Comparison of ENCODE assay signal across 1 cellular context in the genomic region with DNA sequence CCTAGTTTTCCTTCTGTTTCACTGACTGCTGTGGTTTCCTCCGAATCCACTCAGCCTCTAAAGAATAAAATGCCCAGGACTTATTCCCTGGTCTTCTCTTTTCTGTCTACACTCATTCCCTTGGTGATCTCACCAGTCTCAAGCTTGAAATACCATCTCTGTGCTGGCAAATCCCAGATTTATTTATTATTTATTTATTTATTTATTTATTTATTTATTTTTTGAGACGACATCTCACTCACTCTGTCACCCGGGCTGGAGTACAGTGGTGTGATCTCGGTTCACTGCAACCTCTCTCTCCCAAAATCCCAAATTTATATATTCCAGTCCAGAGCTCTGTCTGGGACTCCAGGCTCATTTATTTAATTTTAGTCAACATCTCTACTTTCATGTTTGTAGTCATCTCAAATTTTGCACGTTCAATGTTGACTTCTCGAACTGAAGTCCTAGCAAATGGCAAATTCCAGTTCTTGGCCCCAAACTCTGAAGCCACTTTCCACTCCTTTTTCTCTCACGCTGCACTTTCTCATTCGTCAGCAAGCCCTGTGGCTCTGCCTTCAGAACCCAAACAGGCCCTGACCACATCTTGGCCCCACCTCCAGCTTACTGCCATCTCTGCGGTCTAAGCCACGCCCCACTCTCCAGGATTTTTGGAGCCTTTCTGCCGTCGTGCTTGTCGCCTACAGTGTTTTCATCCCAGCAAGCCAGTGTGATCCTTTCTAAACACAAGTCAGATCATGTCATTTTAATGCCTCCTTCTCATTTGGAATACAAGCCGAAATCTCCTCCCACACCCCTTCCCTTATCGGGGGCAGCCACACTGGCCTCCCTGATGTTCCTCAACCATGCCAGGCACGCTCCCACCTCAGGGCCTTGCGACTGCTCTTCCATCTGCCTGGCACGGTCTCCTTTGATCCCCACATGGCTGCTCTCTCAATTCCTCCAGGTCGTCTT.
A peak's percentile ranks its signal among the peaks of the same experiment; 100 is the strongest.
TF ChIP-seq lines count a peak whose summit lies in the region.

No MANE protein-coding gene starts in this region.

TF ChIP-seq in HEK293, 187 proteins besides CTCF, POLR2A, EP300 and RAD21 (continued from another document and continues in another):
- TF ChIP-seq, protein P1, sequence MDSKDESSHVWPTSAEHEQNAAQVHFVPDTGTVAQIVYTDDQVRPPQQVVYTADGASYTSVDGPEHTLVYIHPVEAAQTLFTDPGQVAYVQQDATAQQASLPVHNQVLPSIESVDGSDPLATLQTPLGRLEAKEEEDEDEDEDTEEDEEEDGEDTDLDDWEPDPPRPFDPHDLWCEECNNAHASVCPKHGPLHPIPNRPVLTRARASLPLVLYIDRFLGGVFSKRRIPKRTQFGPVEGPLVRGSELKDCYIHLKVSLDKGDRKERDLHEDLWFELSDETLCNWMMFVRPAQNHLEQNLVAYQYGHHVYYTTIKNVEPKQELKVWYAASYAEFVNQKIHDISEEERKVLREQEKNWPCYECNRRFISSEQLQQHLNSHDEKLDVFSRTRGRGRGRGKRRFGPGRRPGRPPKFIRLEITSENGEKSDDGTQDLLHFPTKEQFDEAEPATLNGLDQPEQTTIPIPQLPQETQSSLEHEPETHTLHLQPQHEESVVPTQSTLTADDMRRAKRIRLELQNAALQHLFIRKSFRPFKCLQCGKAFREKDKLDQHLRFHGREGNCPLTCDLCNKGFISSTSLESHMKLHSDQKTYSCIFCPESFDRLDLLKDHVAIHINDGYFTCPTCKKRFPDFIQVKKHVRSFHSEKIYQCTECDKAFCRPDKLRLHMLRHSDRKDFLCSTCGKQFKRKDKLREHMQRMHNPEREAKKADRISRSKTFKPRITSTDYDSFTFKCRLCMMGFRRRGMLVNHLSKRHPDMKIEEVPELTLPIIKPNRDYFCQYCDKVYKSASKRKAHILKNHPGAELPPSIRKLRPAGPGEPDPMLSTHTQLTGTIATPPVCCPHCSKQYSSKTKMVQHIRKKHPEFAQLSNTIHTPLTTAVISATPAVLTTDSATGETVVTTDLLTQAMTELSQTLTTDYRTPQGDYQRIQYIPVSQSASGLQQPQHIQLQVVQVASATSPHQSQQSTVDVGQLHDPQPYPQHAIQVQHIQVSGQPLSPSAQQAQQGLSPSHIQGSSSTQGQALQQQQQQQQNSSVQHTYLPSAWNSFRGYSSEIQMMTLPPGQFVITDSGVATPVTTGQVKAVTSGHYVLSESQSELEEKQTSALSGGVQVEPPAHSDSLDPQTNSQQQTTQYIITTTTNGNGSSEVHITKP (tag by site-specific recombination; IDR thresholded peaks at IDR 0.05), result peak; percentile 62
- TF ChIP-seq ZNF341 (tag by site-specific recombination; IDR thresholded peaks at IDR 0.05; ENCODE audit: low read depth), result peak; percentile 63; the same call in 1 of the 2 replicates
- TF ChIP-seq ZNF423 (tag by site-specific recombination; IDR thresholded peaks at IDR 0.05), result no peak
- no peak for TF ChIP-seq SCRT1 (tag by site-specific recombination; IDR thresholded peaks at IDR 0.05; ENCODE audit: borderline replicate concordance)
- peak; percentile 52; the same call in 1 of the 2 replicates for TF ChIP-seq ZNF791 (tag by site-specific recombination; IDR thresholded peaks at IDR 0.05)
- 0 out of 2 replicates have a peak, but pooled peaks have one; percentile 35 for TF ChIP-seq OVOL3 (tag by site-specific recombination; IDR thresholded peaks at IDR 0.05)
- TF ChIP-seq ZNF660 (tag by site-specific recombination; IDR thresholded peaks at IDR 0.05), result no peak
- TF ChIP-seq, protein P2, sequence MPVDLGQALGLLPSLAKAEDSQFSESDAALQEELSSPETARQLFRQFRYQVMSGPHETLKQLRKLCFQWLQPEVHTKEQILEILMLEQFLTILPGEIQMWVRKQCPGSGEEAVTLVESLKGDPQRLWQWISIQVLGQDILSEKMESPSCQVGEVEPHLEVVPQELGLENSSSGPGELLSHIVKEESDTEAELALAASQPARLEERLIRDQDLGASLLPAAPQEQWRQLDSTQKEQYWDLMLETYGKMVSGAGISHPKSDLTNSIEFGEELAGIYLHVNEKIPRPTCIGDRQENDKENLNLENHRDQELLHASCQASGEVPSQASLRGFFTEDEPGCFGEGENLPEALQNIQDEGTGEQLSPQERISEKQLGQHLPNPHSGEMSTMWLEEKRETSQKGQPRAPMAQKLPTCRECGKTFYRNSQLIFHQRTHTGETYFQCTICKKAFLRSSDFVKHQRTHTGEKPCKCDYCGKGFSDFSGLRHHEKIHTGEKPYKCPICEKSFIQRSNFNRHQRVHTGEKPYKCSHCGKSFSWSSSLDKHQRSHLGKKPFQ (tag by site-specific recombination; IDR thresholded peaks at IDR 0.05), result peak; percentile 51; the same call in 1 of the 2 replicates
- peak; percentile 56; the same call in 1 of the 2 replicates for TF ChIP-seq ZXDB (tag by site-specific recombination; IDR thresholded peaks at IDR 0.05)
- TF ChIP-seq, protein P3, sequence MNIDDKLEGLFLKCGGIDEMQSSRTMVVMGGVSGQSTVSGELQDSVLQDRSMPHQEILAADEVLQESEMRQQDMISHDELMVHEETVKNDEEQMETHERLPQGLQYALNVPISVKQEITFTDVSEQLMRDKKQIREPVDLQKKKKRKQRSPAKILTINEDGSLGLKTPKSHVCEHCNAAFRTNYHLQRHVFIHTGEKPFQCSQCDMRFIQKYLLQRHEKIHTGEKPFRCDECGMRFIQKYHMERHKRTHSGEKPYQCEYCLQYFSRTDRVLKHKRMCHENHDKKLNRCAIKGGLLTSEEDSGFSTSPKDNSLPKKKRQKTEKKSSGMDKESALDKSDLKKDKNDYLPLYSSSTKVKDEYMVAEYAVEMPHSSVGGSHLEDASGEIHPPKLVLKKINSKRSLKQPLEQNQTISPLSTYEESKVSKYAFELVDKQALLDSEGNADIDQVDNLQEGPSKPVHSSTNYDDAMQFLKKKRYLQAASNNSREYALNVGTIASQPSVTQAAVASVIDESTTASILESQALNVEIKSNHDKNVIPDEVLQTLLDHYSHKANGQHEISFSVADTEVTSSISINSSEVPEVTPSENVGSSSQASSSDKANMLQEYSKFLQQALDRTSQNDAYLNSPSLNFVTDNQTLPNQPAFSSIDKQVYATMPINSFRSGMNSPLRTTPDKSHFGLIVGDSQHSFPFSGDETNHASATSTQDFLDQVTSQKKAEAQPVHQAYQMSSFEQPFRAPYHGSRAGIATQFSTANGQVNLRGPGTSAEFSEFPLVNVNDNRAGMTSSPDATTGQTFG (tag by site-specific recombination; IDR thresholded peaks at IDR 0.05; ENCODE audit: borderline replicate concordance), result no peak
- peak; percentile 49; the same call in 1 of the 2 replicates for TF ChIP-seq ZNF2 (tag by site-specific recombination; IDR thresholded peaks at IDR 0.05)
- TF ChIP-seq ZIC2 (tag by site-specific recombination; IDR thresholded peaks at IDR 0.05), result peak; percentile 59
- TF ChIP-seq TRIM28 (IDR thresholded peaks at IDR 0.05; ENCODE audit: borderline replicate concordance, low read length), result peak; percentile 57; the same call in 1 of the 2 replicates
- TF ChIP-seq ZFP41 (tag by site-specific recombination; IDR thresholded peaks at IDR 0.05; ENCODE audit: borderline replicate concordance), result no peak
- no peak for TF ChIP-seq WT1 (tag by site-specific recombination; IDR thresholded peaks at IDR 0.05)
- no peak; the same call in 1 of the 2 replicates for TF ChIP-seq GLI2 (tag by site-specific recombination; IDR thresholded peaks at IDR 0.05; ENCODE audit: borderline replicate concordance, low read depth)
- TF ChIP-seq, protein P4, sequence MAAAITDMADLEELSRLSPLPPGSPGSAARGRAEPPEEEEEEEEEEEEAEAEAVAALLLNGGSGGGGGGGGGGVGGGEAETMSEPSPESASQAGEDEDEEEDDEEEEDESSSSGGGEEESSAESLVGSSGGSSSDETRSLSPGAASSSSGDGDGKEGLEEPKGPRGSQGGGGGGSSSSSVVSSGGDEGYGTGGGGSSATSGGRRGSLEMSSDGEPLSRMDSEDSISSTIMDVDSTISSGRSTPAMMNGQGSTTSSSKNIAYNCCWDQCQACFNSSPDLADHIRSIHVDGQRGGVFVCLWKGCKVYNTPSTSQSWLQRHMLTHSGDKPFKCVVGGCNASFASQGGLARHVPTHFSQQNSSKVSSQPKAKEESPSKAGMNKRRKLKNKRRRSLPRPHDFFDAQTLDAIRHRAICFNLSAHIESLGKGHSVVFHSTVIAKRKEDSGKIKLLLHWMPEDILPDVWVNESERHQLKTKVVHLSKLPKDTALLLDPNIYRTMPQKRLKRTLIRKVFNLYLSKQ (tag by site-specific recombination; IDR thresholded peaks at IDR 0.05; ENCODE audit: borderline replicate concordance), result 0 out of 2 replicates have a peak, but pooled peaks have one; percentile 44
- no peak for TF ChIP-seq ZNF133 (tag by site-specific recombination; IDR thresholded peaks at IDR 0.05)
- TF ChIP-seq, protein P5, sequence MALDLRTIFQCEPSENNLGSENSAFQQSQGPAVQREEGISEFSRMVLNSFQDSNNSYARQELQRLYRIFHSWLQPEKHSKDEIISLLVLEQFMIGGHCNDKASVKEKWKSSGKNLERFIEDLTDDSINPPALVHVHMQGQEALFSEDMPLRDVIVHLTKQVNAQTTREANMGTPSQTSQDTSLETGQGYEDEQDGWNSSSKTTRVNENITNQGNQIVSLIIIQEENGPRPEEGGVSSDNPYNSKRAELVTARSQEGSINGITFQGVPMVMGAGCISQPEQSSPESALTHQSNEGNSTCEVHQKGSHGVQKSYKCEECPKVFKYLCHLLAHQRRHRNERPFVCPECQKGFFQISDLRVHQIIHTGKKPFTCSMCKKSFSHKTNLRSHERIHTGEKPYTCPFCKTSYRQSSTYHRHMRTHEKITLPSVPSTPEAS (tag by site-specific recombination; IDR thresholded peaks at IDR 0.05), result no peak
- no peak for TF ChIP-seq SALL2 (tag by site-specific recombination; IDR thresholded peaks at IDR 0.05; ENCODE audit: borderline replicate concordance)
- no peak for TF ChIP-seq ZNF214 (tag by site-specific recombination; IDR thresholded peaks at IDR 0.05; ENCODE audit: borderline replicate concordance)
- no peak for TF ChIP-seq GFI1B (tag by site-specific recombination; IDR thresholded peaks at IDR 0.05)
- no peak for TF ChIP-seq HOXC10 (CRISPR knock-in tag; IDR thresholded peaks at IDR 0.05)
- TF ChIP-seq, protein P6, sequence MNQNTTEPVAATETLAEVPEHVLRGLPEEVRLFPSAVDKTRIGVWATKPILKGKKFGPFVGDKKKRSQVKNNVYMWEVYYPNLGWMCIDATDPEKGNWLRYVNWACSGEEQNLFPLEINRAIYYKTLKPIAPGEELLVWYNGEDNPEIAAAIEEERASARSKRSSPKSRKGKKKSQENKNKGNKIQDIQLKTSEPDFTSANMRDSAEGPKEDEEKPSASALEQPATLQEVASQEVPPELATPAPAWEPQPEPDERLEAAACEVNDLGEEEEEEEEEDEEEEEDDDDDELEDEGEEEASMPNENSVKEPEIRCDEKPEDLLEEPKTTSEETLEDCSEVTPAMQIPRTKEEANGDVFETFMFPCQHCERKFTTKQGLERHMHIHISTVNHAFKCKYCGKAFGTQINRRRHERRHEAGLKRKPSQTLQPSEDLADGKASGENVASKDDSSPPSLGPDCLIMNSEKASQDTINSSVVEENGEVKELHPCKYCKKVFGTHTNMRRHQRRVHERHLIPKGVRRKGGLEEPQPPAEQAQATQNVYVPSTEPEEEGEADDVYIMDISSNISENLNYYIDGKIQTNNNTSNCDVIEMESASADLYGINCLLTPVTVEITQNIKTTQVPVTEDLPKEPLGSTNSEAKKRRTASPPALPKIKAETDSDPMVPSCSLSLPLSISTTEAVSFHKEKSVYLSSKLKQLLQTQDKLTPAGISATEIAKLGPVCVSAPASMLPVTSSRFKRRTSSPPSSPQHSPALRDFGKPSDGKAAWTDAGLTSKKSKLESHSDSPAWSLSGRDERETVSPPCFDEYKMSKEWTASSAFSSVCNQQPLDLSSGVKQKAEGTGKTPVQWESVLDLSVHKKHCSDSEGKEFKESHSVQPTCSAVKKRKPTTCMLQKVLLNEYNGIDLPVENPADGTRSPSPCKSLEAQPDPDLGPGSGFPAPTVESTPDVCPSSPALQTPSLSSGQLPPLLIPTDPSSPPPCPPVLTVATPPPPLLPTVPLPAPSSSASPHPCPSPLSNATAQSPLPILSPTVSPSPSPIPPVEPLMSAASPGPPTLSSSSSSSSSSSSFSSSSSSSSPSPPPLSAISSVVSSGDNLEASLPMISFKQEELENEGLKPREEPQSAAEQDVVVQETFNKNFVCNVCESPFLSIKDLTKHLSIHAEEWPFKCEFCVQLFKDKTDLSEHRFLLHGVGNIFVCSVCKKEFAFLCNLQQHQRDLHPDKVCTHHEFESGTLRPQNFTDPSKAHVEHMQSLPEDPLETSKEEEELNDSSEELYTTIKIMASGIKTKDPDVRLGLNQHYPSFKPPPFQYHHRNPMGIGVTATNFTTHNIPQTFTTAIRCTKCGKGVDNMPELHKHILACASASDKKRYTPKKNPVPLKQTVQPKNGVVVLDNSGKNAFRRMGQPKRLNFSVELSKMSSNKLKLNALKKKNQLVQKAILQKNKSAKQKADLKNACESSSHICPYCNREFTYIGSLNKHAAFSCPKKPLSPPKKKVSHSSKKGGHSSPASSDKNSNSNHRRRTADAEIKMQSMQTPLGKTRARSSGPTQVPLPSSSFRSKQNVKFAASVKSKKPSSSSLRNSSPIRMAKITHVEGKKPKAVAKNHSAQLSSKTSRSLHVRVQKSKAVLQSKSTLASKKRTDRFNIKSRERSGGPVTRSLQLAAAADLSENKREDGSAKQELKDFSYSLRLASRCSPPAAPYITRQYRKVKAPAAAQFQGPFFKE (tag by site-specific recombination; IDR thresholded peaks at IDR 0.05; ENCODE audit: borderline replicate concordance), result no peak
- TF ChIP-seq ZNF426 (tag by site-specific recombination; IDR thresholded peaks at IDR 0.05), result peak; percentile 84
- no peak for TF ChIP-seq ZNF624 (tag by site-specific recombination; IDR thresholded peaks at IDR 0.05)
- TF ChIP-seq, protein P7, sequence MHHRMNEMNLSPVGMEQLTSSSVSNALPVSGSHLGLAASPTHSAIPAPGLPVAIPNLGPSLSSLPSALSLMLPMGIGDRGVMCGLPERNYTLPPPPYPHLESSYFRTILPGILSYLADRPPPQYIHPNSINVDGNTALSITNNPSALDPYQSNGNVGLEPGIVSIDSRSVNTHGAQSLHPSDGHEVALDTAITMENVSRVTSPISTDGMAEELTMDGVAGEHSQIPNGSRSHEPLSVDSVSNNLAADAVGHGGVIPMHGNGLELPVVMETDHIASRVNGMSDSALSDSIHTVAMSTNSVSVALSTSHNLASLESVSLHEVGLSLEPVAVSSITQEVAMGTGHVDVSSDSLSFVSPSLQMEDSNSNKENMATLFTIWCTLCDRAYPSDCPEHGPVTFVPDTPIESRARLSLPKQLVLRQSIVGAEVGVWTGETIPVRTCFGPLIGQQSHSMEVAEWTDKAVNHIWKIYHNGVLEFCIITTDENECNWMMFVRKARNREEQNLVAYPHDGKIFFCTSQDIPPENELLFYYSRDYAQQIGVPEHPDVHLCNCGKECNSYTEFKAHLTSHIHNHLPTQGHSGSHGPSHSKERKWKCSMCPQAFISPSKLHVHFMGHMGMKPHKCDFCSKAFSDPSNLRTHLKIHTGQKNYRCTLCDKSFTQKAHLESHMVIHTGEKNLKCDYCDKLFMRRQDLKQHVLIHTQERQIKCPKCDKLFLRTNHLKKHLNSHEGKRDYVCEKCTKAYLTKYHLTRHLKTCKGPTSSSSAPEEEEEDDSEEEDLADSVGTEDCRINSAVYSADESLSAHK (tag by site-specific recombination; IDR thresholded peaks at IDR 0.05), result no peak
- no peak for TF ChIP-seq SCRT2 (tag by site-specific recombination; IDR thresholded peaks at IDR 0.05)
- no peak for TF ChIP-seq ZNF585B (tag by site-specific recombination; IDR thresholded peaks at IDR 0.05)
- TF ChIP-seq, protein P8, sequence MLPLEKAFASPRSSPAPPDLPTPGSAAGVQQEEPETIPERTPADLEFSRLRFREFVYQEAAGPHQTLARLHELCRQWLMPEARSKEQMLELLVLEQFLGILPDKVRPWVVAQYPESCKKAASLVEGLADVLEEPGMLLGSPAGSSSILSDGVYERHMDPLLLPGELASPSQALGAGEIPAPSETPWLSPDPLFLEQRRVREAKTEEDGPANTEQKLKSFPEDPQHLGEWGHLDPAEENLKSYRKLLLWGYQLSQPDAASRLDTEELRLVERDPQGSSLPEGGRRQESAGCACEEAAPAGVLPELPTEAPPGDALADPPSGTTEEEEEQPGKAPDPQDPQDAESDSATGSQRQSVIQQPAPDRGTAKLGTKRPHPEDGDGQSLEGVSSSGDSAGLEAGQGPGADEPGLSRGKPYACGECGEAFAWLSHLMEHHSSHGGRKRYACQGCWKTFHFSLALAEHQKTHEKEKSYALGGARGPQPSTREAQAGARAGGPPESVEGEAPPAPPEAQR (tag by site-specific recombination; IDR thresholded peaks at IDR 0.05), result no peak
